In the genomic region with DNA sequence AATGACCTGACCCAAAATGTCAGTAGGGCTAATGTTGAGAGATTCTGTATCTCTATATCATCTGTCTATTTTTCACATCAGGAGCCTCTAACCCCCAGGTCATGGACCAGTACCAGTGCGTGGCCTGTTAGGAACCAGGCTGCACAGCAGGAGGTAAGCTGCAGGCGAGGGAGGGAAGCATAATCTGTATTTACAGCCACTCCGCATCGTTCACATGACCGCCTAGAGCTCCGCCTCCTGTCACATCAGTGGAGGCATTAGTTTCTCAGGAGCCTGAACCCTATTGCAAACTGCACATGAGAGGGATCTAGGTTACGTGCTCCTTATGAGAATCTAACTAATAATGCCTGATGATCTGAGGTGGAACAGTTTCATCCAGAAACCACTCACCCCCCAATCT, we compare ENCODE assay signal across 1 cellular context.
TF ChIP-seq lines count a peak whose summit lies in the region.

No MANE protein-coding gene starts in this region.

TF ChIP-seq in HCT116, 20 proteins besides CTCF, POLR2A, EP300 and RAD21 (continued from another document):
- TF ChIP-seq REST (IDR thresholded peaks at IDR 0.05; ENCODE audit: low read depth) (no peak), POLR2AphosphoS5 (IDR thresholded peaks at IDR 0.05; ENCODE audit: low read depth, low read length) (no peak), TCF7L2 (IDR thresholded peaks at IDR 0.05; ENCODE audit: borderline replicate concordance, extremely low read depth, insufficient read depth, insufficient read length) (no peak), CEBPB (IDR thresholded peaks at IDR 0.05; ENCODE audit: low read depth) (no peak), CBX3 (IDR thresholded peaks at IDR 0.05; ENCODE audit: low read depth) (no peak), ELF1 (IDR thresholded peaks at IDR 0.05; ENCODE audit: borderline replicate concordance, low read depth) (no peak)
